Comparison of ENCODE assay signal across 8 cellular contexts in genomic region chr5:178114325-178115135, GRCh38. TPM values are rescaled to one million over a fixed set of nuclear protein-coding genes. Genes with fewer than 3 reads are reported as not detected.
A peak's percentile ranks its signal among the peaks of the same experiment; 100 is the strongest.
DNase-seq lines count a peak whose midpoint lies in the region; ATAC-seq and TF ChIP-seq lines count a peak whose summit lies in the region.

No MANE protein-coding gene starts in this region.

- H2AFZ ChIP-seq in OCI-LY7 (ENCODE audit: low read length) = 0 out of 2 replicates have a peak overlapping the region, but pooled peaks have one; percentile 12

- no peaks in the 10 kb centered on the region for H3K36me3 Mint-ChIP-seq in activated naive CD8-positive, alpha-beta T cell treated with anti-CD3 and anti-CD28 coated beads, Interleukin-2, amount 50 U/mL, for 24 hours (ENCODE audit: low read depth)
- H3K36me3 Mint-ChIP-seq in stimulated activated memory B cell treated with anti-CD40 and anti-IgM and Interleukin-4, amounts not matched to agents 10 μg/mL and 1 μg/mL and 100 μg/mL, for 72 hours = peaks cover 5% of the 10 kb centered on the region

- intact Hi-C loops in OCI-LY7 (cut with micrococcal nuclease; ENCODE audit: unreplicated experiment) = loop anchor here (2.0 to 10.0 kb wide), 3 partner anchors 16 to 1690 kb away; partner anchors contain the start of genes DOK3, MGAT4B and RMND5B

- peaks cover 9% of the 10 kb centered on the region for H3K27me3 Mint-ChIP-seq in activated naive CD8-positive, alpha-beta T cell treated with anti-CD3 and anti-CD28 coated beads, Interleukin-2, amount 50 U/mL, for 24 hours
- H3K27me3 Mint-ChIP-seq in stimulated activated memory B cell treated with anti-CD40 and anti-IgM and Interleukin-4, amounts not matched to agents 10 μg/mL and 1 μg/mL and 100 μg/mL, for 72 hours = no peaks in the 10 kb centered on the region

- peak; percentile 17 for ATAC-seq in activated naive CD8-positive, alpha-beta T cell treated with anti-CD3 and anti-CD28 coated beads, Interleukin-2, amount 50 U/mL, for 24 hours
- ATAC-seq in stimulated activated memory B cell treated with anti-CD40 and anti-IgM and Interleukin-4, amounts not matched to agents 10 μg/mL and 1 μg/mL and 100 μg/mL, for 72 hours = peak; percentile 57
- no peak for ATAC-seq in GM19467 (IDR thresholded peaks at IDR 0.05; ENCODE audit: unreplicated experiment)

- H3K4me1 Mint-ChIP-seq in activated naive CD8-positive, alpha-beta T cell treated with anti-CD3 and anti-CD28 coated beads, Interleukin-2, amount 50 U/mL, for 24 hours = peaks cover 44% of the 10 kb centered on the region
- peaks cover 74% of the 10 kb centered on the region for H3K4me1 Mint-ChIP-seq in stimulated activated memory B cell treated with anti-CD40 and anti-IgM and Interleukin-4, amounts not matched to agents 10 μg/mL and 1 μg/mL and 100 μg/mL, for 72 hours

- peak overlapping the region; percentile 93 for H3K4me3 Mint-ChIP-seq in activated naive CD8-positive, alpha-beta T cell treated with anti-CD3 and anti-CD28 coated beads, Interleukin-2, amount 50 U/mL, for 24 hours
- H3K4me3 Mint-ChIP-seq in stimulated activated memory B cell treated with anti-CD40 and anti-IgM and Interleukin-4, amounts not matched to agents 10 μg/mL and 1 μg/mL and 100 μg/mL, for 72 hours = peak overlapping the region; percentile 98

- H3K9me3 ChIP-seq in OCI-LY7 (ENCODE audit: low read length) = no peaks in the 10 kb centered on the region; the same call in 1 of the 2 replicates

- H3K27ac ChIP-seq in OCI-LY7 (ENCODE audit: low read depth, low read length, poor library complexity, severe bottlenecking) = peak overlapping the region; percentile 90

- BruUV-seq in OCI-LY7 (replicated peaks; lab: Mats Ljungman, UMichigan) = no TSS peak

- no peaks in the 10 kb centered on the region for H3K9me2 ChIP-seq in OCI-LY7 (ENCODE audit: insufficient read depth, low read length)

- CTCF ChIA-PET in OCI-LY7 (lab: Charles Lee; ENCODE audit: unreplicated experiment) = interaction anchor here (0.5 kb wide), 1 partner anchor 117 kb away, joined by 4 read pairs; no protein-coding TSS in a partner anchor

- peaks cover 4% of the 10 kb centered on the region for H3K9me3 Mint-ChIP-seq in activated naive CD8-positive, alpha-beta T cell treated with anti-CD3 and anti-CD28 coated beads, Interleukin-2, amount 50 U/mL, for 24 hours
- H3K9me3 Mint-ChIP-seq in stimulated activated memory B cell treated with anti-CD40 and anti-IgM and Interleukin-4, amounts not matched to agents 10 μg/mL and 1 μg/mL and 100 μg/mL, for 72 hours = no peaks in the 10 kb centered on the region

- peaks cover 21% of the 10 kb centered on the region for H3K36me3 ChIP-seq in OCI-LY7 (ENCODE audit: insufficient read depth, low read length)
- no peaks in the 10 kb centered on the region for H3K36me3 ChIP-seq in kidney epithelial cell (ENCODE audit: control insufficient read depth, insufficient read depth, low read length)

- peak overlapping the region; percentile 92 for H3K4me2 ChIP-seq in OCI-LY7 (ENCODE audit: low read length)

- peaks cover 59% of the 10 kb centered on the region for H3K79me2 ChIP-seq in OCI-LY7 (ENCODE audit: insufficient read depth, low read depth, low read length)

- peaks cover 5% of the 10 kb centered on the region for H3K27me3 ChIP-seq in kidney epithelial cell (ENCODE audit: control insufficient read depth, insufficient read depth, low read length)

- peaks cover 51% of the 10 kb centered on the region for H3K4me1 ChIP-seq in OCI-LY7 (ENCODE audit: insufficient read depth, low read length, poor library complexity, severe bottlenecking)

- peak overlapping the region; percentile 78 for H3K27ac Mint-ChIP-seq in activated naive CD8-positive, alpha-beta T cell treated with anti-CD3 and anti-CD28 coated beads, Interleukin-2, amount 50 U/mL, for 24 hours
- H3K27ac Mint-ChIP-seq in stimulated activated memory B cell treated with anti-CD40 and anti-IgM and Interleukin-4, amounts not matched to agents 10 μg/mL and 1 μg/mL and 100 μg/mL, for 72 hours = peak overlapping the region; percentile 96

- TF ChIP-seq CTCF in OCI-LY7 (conservative IDR thresholded peaks at IDR 0.05; ENCODE audit: low read length) (no peak), kidney epithelial cell (IDR thresholded peaks at IDR 0.05; ENCODE audit: insufficient read depth, low read length, poor library complexity, severe bottlenecking) (no peak)

- H3K4me3 ChIP-seq in GM08714 (ENCODE audit: low read length) (peak overlapping the region; percentile 54; the same call in 1 of the 2 replicates), OCI-LY7 (ENCODE audit: low read depth, low read length, poor library complexity, severe bottlenecking) (peak overlapping the region; percentile 95), kidney epithelial cell (ENCODE audit: low read depth, low read length) (peak overlapping the region; percentile 70)

- DNase-seq in OCI-LY7 (ENCODE audit: low spot score) (peak; percentile 62), kidney epithelial cell (ENCODE audit: low read depth) (no peak), NCI-H1048 (lab: John Stamatoyannopoulos, UW) (no peak), OCI-M1 (lab: John Stamatoyannopoulos, UW) (no peak)
- peak; percentile 54 for DNase-seq in activated naive CD8-positive, alpha-beta T cell treated with anti-CD3 and anti-CD28 coated beads, Interleukin-2, amount 50 U/mL, for 24 hours

- no peaks in the 10 kb centered on the region for H4K20me1 ChIP-seq in OCI-LY7 (ENCODE audit: insufficient read depth, low read length)

- POLR2A ChIA-PET in OCI-LY7 (lab: Charles Lee) = interaction anchor here (0.6 to 1.6 kb wide), 3 partner anchors 39 to 1100 kb away, joined by 3 to 4 read pairs (median 4); partner anchors contain the start of gene NHP2

RNA-seq across cellular contexts. Expression of gene N4BP3, which starts 1.2 kb away (rescaled TPM):
- total RNA-seq in OCI-LY7 (2014; rRNA removed; shearing (Covaris generic)) = 23.7 and 28.3 TPM in 2 replicates
- 22.3 and 26.1 TPM in 2 replicates for total RNA-seq in OCI-LY7 (2022)
- 6.0 and 6.8 TPM in 2 replicates for total RNA-seq in kidney epithelial cell

RNA-seq across cellular contexts. Expression of gene RMND5B, which starts 16.3 kb away (rescaled TPM):
- 54.2 and 68.3 TPM in 2 replicates for total RNA-seq in OCI-LY7 (2014; rRNA removed; shearing (Covaris generic))
- 63.2 and 63.7 TPM in 2 replicates for total RNA-seq in OCI-LY7 (2022)
- 26.3 and 42.7 TPM in 2 replicates for total RNA-seq in kidney epithelial cell

RNA-seq across cellular contexts. Expression of gene NHP2, which starts 39.2 kb away (rescaled TPM):
- 309 and 344 TPM in 2 replicates for total RNA-seq in OCI-LY7 (2014; rRNA removed; shearing (Covaris generic))
- total RNA-seq in OCI-LY7 (2022) = 183 and 216 TPM in 2 replicates
- 454 and 476 TPM in 2 replicates for total RNA-seq in kidney epithelial cell

Comparison
In these comparisons a context has a peak if more than half of its experiments do, and no peak if none do; other contexts are left out.
1. DNase-seq: peak in OCI-LY7 (single experiment) and activated naive CD8-positive, alpha-beta T cell treated with anti-CD3 and anti-CD28 coated beads, Interleukin-2, amount 50 U/mL, for 24 hours (single experiment); none in kidney epithelial cell (single experiment), NCI-H1048 (single experiment) and OCI-M1 (single experiment).
2. Peak in every context shown above with its lines, with median percentiles within 50 percentile points of each other: H3K4me3 ChIP-seq.